ENCODE assay signal across 14 cellular contexts in the genomic region with DNA sequence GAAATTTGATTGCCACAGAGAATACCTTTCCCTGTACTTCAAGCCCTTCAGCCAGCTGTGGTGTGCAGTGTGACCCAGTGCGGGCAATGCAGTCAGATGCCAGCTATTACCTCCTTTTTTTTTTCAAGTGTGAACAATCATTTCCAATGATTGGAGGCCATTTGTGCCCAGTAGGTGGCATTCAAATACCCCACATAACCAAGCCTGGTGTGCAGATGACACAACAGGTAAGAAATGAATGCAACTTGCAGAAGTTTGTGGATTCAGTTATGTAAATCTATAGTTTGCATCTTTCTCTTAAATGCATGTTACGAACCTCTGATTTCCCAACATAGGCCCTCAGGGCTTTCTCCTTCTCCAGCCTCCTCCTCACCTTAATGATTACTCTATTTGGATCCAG.
DNase-seq lines count a peak whose midpoint lies in the region; ATAC-seq and TF ChIP-seq lines count a peak whose summit lies in the region.
"Had no signal": no experiment of that assay in that cellular context is flagged by ENCODE, and none has a peak within 500 bp of the region (broad histone marks: within the 10 kb centered on the region; RNA-seq: fewer than 3 reads in every experiment).

No MANE protein-coding gene starts in this region.

- H3K27ac Mint-ChIP-seq in neural progenitor cell (no peak overlapping the region), WTC11 (no peak overlapping the region)
- H3K27ac Mint-ChIP-seq: activated CD4-positive, alpha-beta memory T cell treated with anti-CD3 and anti-CD28 coated beads, Interleukin-2, amount 10 ng/mL, durations not matched to agents 7 days and 5 days; activated naive CD4-positive, alpha-beta T cell treated with anti-CD3 and anti-CD28 coated beads, Interleukin-2, amount 50 U/mL, for 72 hours had no signal

- POLR2A ChIA-PET in WTC11 (lab: Charles Lee) = no interaction called here

- peak; percentile 9 for DNase-seq in NCI-H1092 treated with DMSO at 0.1 percent for 48 hours (lab: John Stamatoyannopoulos, UW)
- no peak for DNase-seq in NCI-H1092 (lab: John Stamatoyannopoulos, UW)
- peak; percentile 8 for DNase-seq in NB4 (ENCODE audit: low read depth)
- peak; percentile 41 for DNase-seq in dermis blood vessel endothelial cell
- DNase-seq in neural progenitor cell (ENCODE audit: low spot score) = no peak
- DNase-seq in WTC11 (ENCODE audit: low spot score) = no peak
- no peak for DNase-seq in GM20000 (ENCODE audit: low spot score)
- DNase-seq: 8988T; activated CD4-positive, alpha-beta memory T cell treated with anti-CD3 and anti-CD28 coated beads, Interleukin-2, amount 10 ng/mL, durations not matched to agents 7 days and 5 days; HCEC 1CT; NCI-H1436 had no signal

- H3K4me2 ChIP-seq in neural progenitor cell = no peak overlapping the region

- CTCF ChIA-PET in WTC11 (lab: Charles Lee) = no interaction called here

- no peak overlapping the region for H3K9ac ChIP-seq in neural progenitor cell

- no peak overlapping the region for H3K4me3 Mint-ChIP-seq in neural progenitor cell
- no peak overlapping the region for H3K4me3 Mint-ChIP-seq in WTC11
- H3K4me3 Mint-ChIP-seq: activated CD4-positive, alpha-beta memory T cell treated with anti-CD3 and anti-CD28 coated beads, Interleukin-2, amount 10 ng/mL, durations not matched to agents 7 days and 5 days; neural crest cell had no signal

- no peaks in the 10 kb centered on the region for H3K9me3 ChIP-seq in neural progenitor cell (ENCODE audit: low read depth)

- H3K9me3 Mint-ChIP-seq in neural progenitor cell (peaks cover 7% of the 10 kb centered on the region), WTC11 (no peaks in the 10 kb centered on the region)
- H3K9me3 Mint-ChIP-seq: activated CD4-positive, alpha-beta memory T cell treated with anti-CD3 and anti-CD28 coated beads, Interleukin-2, amount 10 ng/mL, durations not matched to agents 7 days and 5 days; activated naive CD4-positive, alpha-beta T cell treated with anti-CD3 and anti-CD28 coated beads, Interleukin-2, amount 50 U/mL, for 72 hours had no signal

- TF ChIP-seq CTCF in NB4 (IDR thresholded peaks at IDR 0.05; ENCODE audit: low read depth, low read length) (no peak), neural progenitor cell (IDR thresholded peaks at IDR 0.05) (peak; percentile 9), WTC11 (IDR thresholded peaks at IDR 0.05) (no peak), GM20000 (IDR thresholded peaks at IDR 0.05; ENCODE audit: extremely low read depth, missing control alignments) (no peak)

- H3K36me3 Mint-ChIP-seq in neural progenitor cell (no peaks in the 10 kb centered on the region), WTC11 (no peaks in the 10 kb centered on the region)
- H3K36me3 Mint-ChIP-seq: activated naive CD4-positive, alpha-beta T cell treated with anti-CD3 and anti-CD28 coated beads, Interleukin-2, amount 50 U/mL, for 72 hours had no signal

- H3K79me2 ChIP-seq in neural progenitor cell (ENCODE audit: low read depth) = no peaks in the 10 kb centered on the region

- H3K4me3 ChIP-seq in NB4 (ENCODE audit: low read depth, low read length) (no peak overlapping the region), neural progenitor cell (no peak overlapping the region)

- H3F3A ChIP-seq in neural progenitor cell (ENCODE audit: low read depth) = no peaks in the 10 kb centered on the region

- no peaks in the 10 kb centered on the region for H4K20me1 ChIP-seq in neural progenitor cell (ENCODE audit: low read depth)

- H3K4me1 ChIP-seq in neural progenitor cell = no peaks in the 10 kb centered on the region

- H3K27me3 ChIP-seq in neural progenitor cell = no peaks in the 10 kb centered on the region

- H3K27ac ChIP-seq in neural progenitor cell = no peak overlapping the region

- no peak overlapping the region for H2AFZ ChIP-seq in neural progenitor cell (replicated peaks)

- no peak for ATAC-seq in WTC11
- ATAC-seq in HG03378 (IDR thresholded peaks at IDR 0.05; ENCODE audit: unreplicated experiment) = no peak
- ATAC-seq: activated naive CD4-positive, alpha-beta T cell treated with anti-CD3 and anti-CD28 coated beads, Interleukin-2, amount 50 U/mL, for 72 hours had no signal

- H3K36me3 ChIP-seq in neural progenitor cell = no peaks in the 10 kb centered on the region

- TF ChIP-seq POLR2A in NB4 (IDR thresholded peaks at IDR 0.05; ENCODE audit: extremely low read depth, insufficient read length) = no peak

- H3K4me1 Mint-ChIP-seq in neural progenitor cell (no peaks in the 10 kb centered on the region), WTC11 (peaks cover 8% of the 10 kb centered on the region)
- H3K4me1 Mint-ChIP-seq: activated CD4-positive, alpha-beta memory T cell treated with anti-CD3 and anti-CD28 coated beads, Interleukin-2, amount 10 ng/mL, durations not matched to agents 7 days and 5 days; neural crest cell had no signal

- H3K27me3 Mint-ChIP-seq in neural progenitor cell (ENCODE audit: insufficient read depth, low read depth) = no peaks in the 10 kb centered on the region
- H3K27me3 Mint-ChIP-seq in WTC11 (ENCODE audit: low read depth) = peaks cover 6% of the 10 kb centered on the region; the same call in 1 of the 2 replicates
- H3K27me3 Mint-ChIP-seq: activated CD4-positive, alpha-beta memory T cell treated with anti-CD3 and anti-CD28 coated beads, Interleukin-2, amount 10 ng/mL, durations not matched to agents 7 days and 5 days had no signal

TF ChIP-seq in WTC11, 78 proteins besides CTCF, POLR2A, EP300 and RAD21 (continues in another document):
- TF ChIP-seq CREM (CRISPR knock-in tag; IDR thresholded peaks at IDR 0.05) (no peak), ZNF263 (CRISPR knock-in tag; IDR thresholded peaks at IDR 0.05; ENCODE audit: low read depth) (no peak), ESRRA (CRISPR knock-in tag; IDR thresholded peaks at IDR 0.05; ENCODE audit: borderline replicate concordance) (no peak)
- TF ChIP-seq, protein P1, sequence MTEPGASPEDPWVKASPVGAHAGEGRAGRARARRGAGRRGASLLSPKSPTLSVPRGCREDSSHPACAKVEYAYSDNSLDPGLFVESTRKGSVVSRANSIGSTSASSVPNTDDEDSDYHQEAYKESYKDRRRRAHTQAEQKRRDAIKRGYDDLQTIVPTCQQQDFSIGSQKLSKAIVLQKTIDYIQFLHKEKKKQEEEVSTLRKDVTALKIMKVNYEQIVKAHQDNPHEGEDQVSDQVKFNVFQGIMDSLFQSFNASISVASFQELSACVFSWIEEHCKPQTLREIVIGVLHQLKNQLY (CRISPR knock-in tag; IDR thresholded peaks at IDR 0.05) = no peak
- TF ChIP-seq, protein P2, sequence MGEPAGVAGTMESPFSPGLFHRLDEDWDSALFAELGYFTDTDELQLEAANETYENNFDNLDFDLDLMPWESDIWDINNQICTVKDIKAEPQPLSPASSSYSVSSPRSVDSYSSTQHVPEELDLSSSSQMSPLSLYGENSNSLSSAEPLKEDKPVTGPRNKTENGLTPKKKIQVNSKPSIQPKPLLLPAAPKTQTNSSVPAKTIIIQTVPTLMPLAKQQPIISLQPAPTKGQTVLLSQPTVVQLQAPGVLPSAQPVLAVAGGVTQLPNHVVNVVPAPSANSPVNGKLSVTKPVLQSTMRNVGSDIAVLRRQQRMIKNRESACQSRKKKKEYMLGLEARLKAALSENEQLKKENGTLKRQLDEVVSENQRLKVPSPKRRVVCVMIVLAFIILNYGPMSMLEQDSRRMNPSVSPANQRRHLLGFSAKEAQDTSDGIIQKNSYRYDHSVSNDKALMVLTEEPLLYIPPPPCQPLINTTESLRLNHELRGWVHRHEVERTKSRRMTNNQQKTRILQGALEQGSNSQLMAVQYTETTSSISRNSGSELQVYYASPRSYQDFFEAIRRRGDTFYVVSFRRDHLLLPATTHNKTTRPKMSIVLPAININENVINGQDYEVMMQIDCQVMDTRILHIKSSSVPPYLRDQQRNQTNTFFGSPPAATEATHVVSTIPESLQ (CRISPR knock-in tag; IDR thresholded peaks at IDR 0.05) = no peak
- TF ChIP-seq, protein P3, sequence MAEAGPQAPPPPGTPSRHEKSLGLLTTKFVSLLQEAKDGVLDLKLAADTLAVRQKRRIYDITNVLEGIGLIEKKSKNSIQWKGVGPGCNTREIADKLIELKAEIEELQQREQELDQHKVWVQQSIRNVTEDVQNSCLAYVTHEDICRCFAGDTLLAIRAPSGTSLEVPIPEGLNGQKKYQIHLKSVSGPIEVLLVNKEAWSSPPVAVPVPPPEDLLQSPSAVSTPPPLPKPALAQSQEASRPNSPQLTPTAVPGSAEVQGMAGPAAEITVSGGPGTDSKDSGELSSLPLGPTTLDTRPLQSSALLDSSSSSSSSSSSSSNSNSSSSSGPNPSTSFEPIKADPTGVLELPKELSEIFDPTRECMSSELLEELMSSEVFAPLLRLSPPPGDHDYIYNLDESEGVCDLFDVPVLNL (CRISPR knock-in tag; IDR thresholded peaks at IDR 0.05; ENCODE audit: borderline replicate concordance, low read depth) = no peak
- TF ChIP-seq, protein P4, sequence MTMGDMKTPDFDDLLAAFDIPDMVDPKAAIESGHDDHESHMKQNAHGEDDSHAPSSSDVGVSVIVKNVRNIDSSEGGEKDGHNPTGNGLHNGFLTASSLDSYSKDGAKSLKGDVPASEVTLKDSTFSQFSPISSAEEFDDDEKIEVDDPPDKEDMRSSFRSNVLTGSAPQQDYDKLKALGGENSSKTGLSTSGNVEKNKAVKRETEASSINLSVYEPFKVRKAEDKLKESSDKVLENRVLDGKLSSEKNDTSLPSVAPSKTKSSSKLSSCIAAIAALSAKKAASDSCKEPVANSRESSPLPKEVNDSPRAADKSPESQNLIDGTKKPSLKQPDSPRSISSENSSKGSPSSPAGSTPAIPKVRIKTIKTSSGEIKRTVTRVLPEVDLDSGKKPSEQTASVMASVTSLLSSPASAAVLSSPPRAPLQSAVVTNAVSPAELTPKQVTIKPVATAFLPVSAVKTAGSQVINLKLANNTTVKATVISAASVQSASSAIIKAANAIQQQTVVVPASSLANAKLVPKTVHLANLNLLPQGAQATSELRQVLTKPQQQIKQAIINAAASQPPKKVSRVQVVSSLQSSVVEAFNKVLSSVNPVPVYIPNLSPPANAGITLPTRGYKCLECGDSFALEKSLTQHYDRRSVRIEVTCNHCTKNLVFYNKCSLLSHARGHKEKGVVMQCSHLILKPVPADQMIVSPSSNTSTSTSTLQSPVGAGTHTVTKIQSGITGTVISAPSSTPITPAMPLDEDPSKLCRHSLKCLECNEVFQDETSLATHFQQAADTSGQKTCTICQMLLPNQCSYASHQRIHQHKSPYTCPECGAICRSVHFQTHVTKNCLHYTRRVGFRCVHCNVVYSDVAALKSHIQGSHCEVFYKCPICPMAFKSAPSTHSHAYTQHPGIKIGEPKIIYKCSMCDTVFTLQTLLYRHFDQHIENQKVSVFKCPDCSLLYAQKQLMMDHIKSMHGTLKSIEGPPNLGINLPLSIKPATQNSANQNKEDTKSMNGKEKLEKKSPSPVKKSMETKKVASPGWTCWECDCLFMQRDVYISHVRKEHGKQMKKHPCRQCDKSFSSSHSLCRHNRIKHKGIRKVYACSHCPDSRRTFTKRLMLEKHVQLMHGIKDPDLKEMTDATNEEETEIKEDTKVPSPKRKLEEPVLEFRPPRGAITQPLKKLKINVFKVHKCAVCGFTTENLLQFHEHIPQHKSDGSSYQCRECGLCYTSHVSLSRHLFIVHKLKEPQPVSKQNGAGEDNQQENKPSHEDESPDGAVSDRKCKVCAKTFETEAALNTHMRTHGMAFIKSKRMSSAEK (CRISPR knock-in tag; IDR thresholded peaks at IDR 0.05; ENCODE audit: borderline replicate concordance) = no peak

Comparison
In these comparisons a context has a peak if more than half of its experiments do, and no peak if none do; other contexts are left out.
1. DNase-seq: peak in NCI-H1092 treated with DMSO at 0.1 percent for 48 hours (single experiment), NB4 (single experiment) and dermis blood vessel endothelial cell (single experiment); none in NCI-H1092 (single experiment), neural progenitor cell (single experiment), WTC11 (single experiment) and GM20000 (single experiment).